Comparison of ENCODE assay signal across 8 cellular contexts in the genomic region with DNA sequence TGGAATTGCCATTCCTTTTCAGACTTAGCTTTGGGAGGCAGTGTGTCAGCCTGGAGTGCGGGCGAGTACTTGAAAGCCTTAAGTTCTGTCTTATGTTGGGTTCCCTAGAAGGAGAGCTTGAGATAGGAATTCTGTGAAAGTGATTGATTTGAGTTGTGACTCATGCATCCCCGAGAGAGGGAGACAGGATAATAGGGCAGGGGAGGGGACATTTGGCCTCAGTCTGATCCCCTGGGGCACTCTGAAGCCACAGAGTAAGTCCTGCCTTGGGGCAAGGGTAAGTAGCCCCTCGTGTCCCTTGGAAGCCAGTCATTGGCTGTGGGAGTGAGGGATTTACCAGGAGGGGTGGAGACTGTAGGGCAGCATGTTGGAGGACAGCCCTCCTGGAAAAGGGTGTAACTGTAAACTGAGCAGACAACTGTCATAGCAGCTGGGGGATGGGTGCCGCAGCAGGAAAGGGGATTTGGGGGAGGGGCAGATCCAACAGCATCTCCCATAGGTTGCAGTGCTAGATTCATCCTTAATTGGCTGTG. TPM values are rescaled to one million over a fixed set of nuclear protein-coding genes. Genes with fewer than 3 reads are reported as not detected.
A peak's percentile ranks its signal among the peaks of the same experiment; 100 is the strongest.
DNase-seq lines count a peak whose midpoint lies in the region; ATAC-seq and TF ChIP-seq lines count a peak whose summit lies in the region.

No MANE protein-coding gene starts in this region.

- ATAC-seq in GM21717 (IDR thresholded peaks at IDR 0.05; ENCODE audit: unreplicated experiment) (no peak), HG02852 (IDR thresholded peaks at IDR 0.05; ENCODE audit: unreplicated experiment) (no peak)

- intact Hi-C loops in head of caudate nucleus (cut with DNase I), result no loop called here

- in situ Hi-C loops in astrocyte of the spinal cord (cut with HindIII; ENCODE audit: low sequenced_read_pairs), result no loop called here

- DNase-seq in AG20443 (ENCODE audit: low spot score) (peak; percentile 56), NCI-H2029 treated with DMSO at 0.1 percent for 48 hours (lab: John Stamatoyannopoulos, UW) (peak; percentile 86), astrocyte of the spinal cord (ENCODE audit: low read depth, low spot score) (peak; percentile 53), left kidney (ENCODE audit: low read depth, low spot score) (peak; percentile 85), head of caudate nucleus (no peak), occipital lobe (lab: John Stamatoyannopoulos, UW) (no peak)

- no peak overlapping the region for H3K4me3 ChIP-seq in astrocyte of the spinal cord (ENCODE audit: low read depth, low read length)

- no peak for TF ChIP-seq CTCF in astrocyte of the spinal cord (IDR thresholded peaks at IDR 0.05; ENCODE audit: low read depth, low read length)

RNA-seq across cellular contexts. Expression of gene KIAA1671, which starts 44.0 kb away (rescaled TPM):
- total RNA-seq in occipital lobe, result 5.0 TPM

RNA-seq across cellular contexts. Expression of gene LHFPL7, which starts 50.0 kb away (rescaled TPM):
- not detected for total RNA-seq in occipital lobe

Comparison
In these comparisons a context has a peak if more than half of its experiments do, and no peak if none do; other contexts are left out.
1. DNase-seq: peak in AG20443 (single experiment), NCI-H2029 treated with DMSO at 0.1 percent for 48 hours (single experiment), astrocyte of the spinal cord (single experiment) and left kidney (single experiment); none in head of caudate nucleus (0 of 42) and occipital lobe (single experiment).